ENCODE assay signal across 18 cellular contexts in genomic region chr14:79248771-79249170, GRCh38.
"Had no signal": no experiment of that assay in that cellular context is flagged by ENCODE, and none has a peak within 500 bp of the region (broad histone marks: within the 10 kb centered on the region; RNA-seq: fewer than 3 reads in every experiment).

No MANE protein-coding gene starts in this region.

- DNase-seq: activated CD4-positive, alpha-beta T cell treated with anti-CD3 and anti-CD28 coated beads for 48 hours; activated CD4-positive, alpha-beta T cell treated with anti-CD3 and anti-CD28 coated beads, Interleukin-2, amount 50 U/mL, for 48 hours; activated CD8-positive, alpha-beta memory T cell treated with anti-CD3 and anti-CD28 coated beads for 24 hours; activated effector memory CD4-positive, alpha-beta T cell treated with Interleukin-2 at 50 U/mL for 16 hours; activated naive CD4-positive, alpha-beta T cell treated with Interleukin-2 at 50 U/mL for 16 hours; anterior cingulate cortex; colonic mucosa; effector memory CD4-positive, alpha-beta T cell; gastrocnemius medialis; glutamatergic neuron; left lung; mesendoderm; right lobe of liver; stimulated activated CD4-positive, alpha-beta T cell treated with anti-CD3 and anti-CD28 coated beads, Interleukin-2, amount 100 ng/mL, for 48 hours; stimulated activated naive CD4-positive, alpha-beta T cell treated with Interleukin-2 at 50 U/mL for 16 hours; WERI-Rb-1 had no signal

- ATAC-seq: activated CD4-positive, CD25-positive, alpha-beta regulatory T cell treated with anti-CD3 and anti-CD28 coated beads, Interleukin-2, amount 50 U/mL, for 24 hours; gastrocnemius medialis; left lung; natural killer cell treated with Interleukin-12 subunit alpha and Interleukin-12 subunit beta and Interleukin-15 and Interleukin-18, amount 100 ng/mL, for 72 hours; right lobe of liver had no signal
